Comparison of ENCODE assay signal across 8 cellular contexts in the genomic region with DNA sequence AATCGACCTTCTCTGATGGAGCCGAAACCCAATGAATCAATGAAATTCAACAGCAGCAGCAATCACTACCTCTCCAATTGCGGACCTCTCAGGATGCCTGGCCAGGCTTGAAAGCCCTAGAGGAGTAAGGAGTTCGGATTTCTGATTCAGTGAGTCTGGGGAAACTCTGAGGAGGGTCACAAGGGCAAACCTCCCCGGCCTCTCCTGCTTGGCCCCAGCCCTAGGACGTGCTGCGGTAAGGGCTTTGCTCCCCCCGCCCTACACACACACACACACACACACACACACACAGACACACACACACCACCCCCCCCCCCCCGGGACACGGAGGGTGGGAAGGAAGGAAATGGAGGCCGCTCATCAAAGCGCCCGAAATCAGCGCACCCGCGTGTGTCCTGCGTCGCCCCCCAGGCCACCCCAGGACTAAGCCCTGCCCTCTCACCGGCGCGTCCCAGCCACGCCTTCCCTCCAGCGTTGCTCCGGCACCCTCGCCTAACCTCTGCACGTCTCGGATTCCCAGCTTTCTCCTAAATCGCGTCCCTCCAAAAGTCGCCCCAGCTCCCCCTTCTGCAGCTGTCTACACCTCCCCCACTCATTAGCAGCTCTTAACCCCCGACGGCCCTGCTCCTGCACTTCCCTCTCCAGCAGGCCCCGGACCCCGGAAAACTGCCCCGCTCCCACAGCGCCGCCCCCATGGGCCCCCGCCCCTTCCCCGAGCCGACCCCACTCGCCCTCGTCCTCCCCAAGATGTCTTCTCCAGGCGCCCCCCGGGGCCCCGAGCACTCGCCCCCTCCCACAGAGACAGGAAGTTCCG. TPM values are rescaled to one million over a fixed set of nuclear protein-coding genes. Genes with fewer than 3 reads are reported as not detected.
A peak's percentile ranks its signal among the peaks of the same experiment; 100 is the strongest.
DNase-seq lines count a peak whose midpoint lies in the region; ATAC-seq, FAIRE-seq and TF ChIP-seq lines count a peak whose summit lies in the region.

No MANE protein-coding gene starts in this region.

- no peaks in the 10 kb centered on the region for H3K27me3 ChIP-seq in breast epithelium

- no peak for TF ChIP-seq POLR2A in breast epithelium (IDR thresholded peaks at IDR 0.05)
- no peak for TF ChIP-seq POLR2A in H54 (IDR thresholded peaks at IDR 0.05; ENCODE audit: low read depth, low read length)

- peaks cover 2 to 4% of the 10 kb centered on the region in 2 donors for H3K4me1 ChIP-seq in breast epithelium

- TF ChIP-seq CTCF in breast epithelium (IDR thresholded peaks at IDR 0.05) = no peak

- peak overlapping the region; percentile 84 to 95 for H3K27ac ChIP-seq in breast epithelium

- ATAC-seq in HG02759 (IDR thresholded peaks at IDR 0.05; ENCODE audit: unreplicated experiment) = peak; percentile 3
- peak; percentile 44 for ATAC-seq in left colon

- no peaks in the 10 kb centered on the region for H3K9me3 ChIP-seq in breast epithelium

- intact Hi-C loops in breast epithelium (cut with DNase I; ENCODE audit: low total_unique reads) = no loop called here
- intact Hi-C loops in left colon (cut with DNase I, micrococcal nuclease) = no loop called here

- H3K4me3 ChIP-seq in breast epithelium = peak overlapping the region; percentile 84 to 87 (median 85)

- FAIRE-seq in H54 (lab: Jason Lieb, UNC) = no peak

- no peaks in the 10 kb centered on the region for H3K36me3 ChIP-seq in breast epithelium

- DNase-seq in ELR (ENCODE audit: low read depth) = peak; percentile 67
- peak; percentile 19 for DNase-seq in T follicular helper cell (ENCODE audit: low read depth)
- peak; percentile 32 to 65 for DNase-seq in breast epithelium (ENCODE audit: low spot score in 2 of 2)
- peak; percentile 64 to 70 for DNase-seq in left colon
- DNase-seq in stimulated activated CD8-positive, alpha-beta memory T cell treated with anti-CD3 and anti-CD28 coated beads, Interleukin-15, amount 100 ng/mL, for 24 hours (ENCODE audit: low read depth) = peak; percentile 2
- DNase-seq in H54 (ENCODE audit: insufficient read length, low spot score) = no peak
- DNase-seq in HUDEP-2 (lab: John Stamatoyannopoulos, UW; ENCODE audit: unreplicated experiment in 76 of 76) = no peak

RNA-seq across cellular contexts. Expression of gene PACSIN2, which starts 0.7 kb away (rescaled TPM):
- 10 to 100 TPM; 43.8 to 82.7 (median 72.4) TPM for total RNA-seq in breast epithelium
- total RNA-seq in left colon = 100 to 1,000 TPM; 191 to 219 TPM

Comparison
In these comparisons a context has a peak if more than half of its experiments do, and no peak if none do; other contexts are left out.
1. DNase-seq: peak in ELR (single experiment), T follicular helper cell (single experiment), breast epithelium (2 of 2), left colon (2 of 2) and stimulated activated CD8-positive, alpha-beta memory T cell treated with anti-CD3 and anti-CD28 coated beads, Interleukin-15, amount 100 ng/mL, for 24 hours (single experiment); none in H54 (single experiment) and HUDEP-2 (0 of 76).